8 cellular contexts compared by ENCODE assay signal in the genomic region with DNA sequence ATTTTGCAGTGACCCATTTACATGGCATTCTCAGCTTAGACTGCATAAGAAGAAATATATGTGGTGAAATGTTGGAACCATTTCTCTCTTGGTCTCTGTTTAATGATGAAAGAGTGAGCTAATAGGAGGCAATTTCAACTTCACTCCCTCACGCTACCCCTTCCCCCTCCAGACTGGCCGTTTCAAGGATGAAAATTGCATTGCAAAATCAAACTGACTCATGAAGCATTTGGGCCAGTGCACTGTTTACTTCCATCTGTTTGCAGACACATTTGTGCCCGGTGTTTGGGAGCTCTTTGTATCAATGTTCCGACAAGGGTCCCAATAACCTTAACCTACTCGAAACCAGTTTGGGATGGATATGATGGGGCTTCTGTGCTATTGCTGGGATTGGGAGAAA. TPM values are rescaled to one million over a fixed set of nuclear protein-coding genes. Genes with fewer than 3 reads are reported as not detected.
A peak's percentile ranks its signal among the peaks of the same experiment; 100 is the strongest.
DNase-seq lines count a peak whose midpoint lies in the region; ATAC-seq and TF ChIP-seq lines count a peak whose summit lies in the region.
"Not testable (repeated sequence)": the region's sequence is repeated elsewhere in the genome, so short reads cannot be mapped to it uniquely, and the experiment has no call there.
"Had no signal": no experiment of that assay in that cellular context is flagged by ENCODE, and none has a peak within 500 bp of the region (broad histone marks: within the 10 kb centered on the region; RNA-seq: fewer than 3 reads in every experiment).

No MANE protein-coding gene starts in this region.

- DNase-seq in CD14-positive monocyte (ENCODE audit: low spot score) (peak; percentile 67), HCEC 1CT (peak; percentile 67), NB4 (ENCODE audit: low read depth) (peak; percentile 90), SKM-1 treated with dmso at 0.1 percent for 144 hours (lab: John Stamatoyannopoulos, UW; ENCODE audit: unreplicated experiment) (peak; percentile 29), cardiac fibroblast (ENCODE audit: low read depth in 2 of 2) (peak; percentile 65 to 75), fibroblast of villous mesenchyme (ENCODE audit: low read depth) (peak; percentile 72)
- not testable (repeated sequence) for DNase-seq in naive thymus-derived CD4-positive, alpha-beta T cell

- not testable (repeated sequence) for H3K27me3 ChIP-seq in naive thymus-derived CD4-positive, alpha-beta T cell (ENCODE audit: control insufficient read depth in 2 of 2, insufficient read depth in 2 of 2, low read length in 2 of 2)

- not testable (repeated sequence) for H3K27me3 Mint-ChIP-seq in CD14-positive monocyte (ENCODE audit: low read depth in 3 of 3); naive thymus-derived CD4-positive, alpha-beta T cell

- H3K9me3 Mint-ChIP-seq in CD14-positive monocyte; naive thymus-derived CD4-positive, alpha-beta T cell: not testable (repeated sequence)

- H3K4me1 Mint-ChIP-seq in CD14-positive monocyte = peaks cover 36% of the 10 kb centered on the region
- peaks cover 0 to 17% (median 2%) of the 10 kb centered on the region in 7 donors for H3K4me1 Mint-ChIP-seq in naive thymus-derived CD4-positive, alpha-beta T cell

- intact Hi-C loops in CD14-positive monocyte (cut with micrococcal nuclease); naive thymus-derived CD4-positive, alpha-beta T cell (cut with micrococcal nuclease): not testable (repeated sequence)

- H3K27ac Mint-ChIP-seq in CD14-positive monocyte = peak overlapping the region in 3 of 7 donors; percentile 12 to 82 (median 69)
- H3K27ac Mint-ChIP-seq in naive thymus-derived CD4-positive, alpha-beta T cell = peak overlapping the region in 1 of 9 donors; percentile 22

- not testable (repeated sequence) for H3K9me3 ChIP-seq in naive thymus-derived CD4-positive, alpha-beta T cell (ENCODE audit: control insufficient read depth in 2 of 3, low read length in 3 of 3)

- CTCF ChIA-PET in naive thymus-derived CD4-positive, alpha-beta T cell (lab: Charles Lee) = not testable (repeated sequence)

- not testable (repeated sequence) for H3K36me3 ChIP-seq in naive thymus-derived CD4-positive, alpha-beta T cell (ENCODE audit: control insufficient read depth in 2 of 3, insufficient read depth in 3 of 3, low read length in 3 of 3)

- TF ChIP-seq POLR2A in NB4 (IDR thresholded peaks at IDR 0.05; ENCODE audit: extremely low read depth, insufficient read length) = not testable (repeated sequence)

- H3K4me3 Mint-ChIP-seq in CD14-positive monocyte = peak overlapping the region in 1 of 2 donors; percentile 39
- H3K4me3 Mint-ChIP-seq in naive thymus-derived CD4-positive, alpha-beta T cell = not testable (repeated sequence)

- ATAC-seq in naive thymus-derived CD4-positive, alpha-beta T cell = peak; percentile 67

- TF ChIP-seq CTCF in CD14-positive monocyte (IDR thresholded peaks at IDR 0.05); NB4 (IDR thresholded peaks at IDR 0.05; ENCODE audit: low read depth, low read length); cardiac fibroblast (IDR thresholded peaks at IDR 0.05; ENCODE audit: low read depth, low read length); fibroblast of villous mesenchyme (IDR thresholded peaks at IDR 0.05; ENCODE audit: insufficient read depth, low read depth, low read length): not testable (repeated sequence)

- H3K4me3 ChIP-seq in NB4 (ENCODE audit: low read depth, low read length); cardiac fibroblast (replicated peaks in 1 of 2; ENCODE audit: low read depth in 2 of 2, low read length in 2 of 2); fibroblast of villous mesenchyme (ENCODE audit: low read depth, low read length); naive thymus-derived CD4-positive, alpha-beta T cell (ENCODE audit: low read length): not testable (repeated sequence)

- H3K27ac ChIP-seq in naive thymus-derived CD4-positive, alpha-beta T cell (ENCODE audit: low read depth, low read length) = not testable (repeated sequence)

- POLR2A ChIA-PET in naive thymus-derived CD4-positive, alpha-beta T cell (lab: Charles Lee) = interaction anchor here (1.9 kb wide), 1 partner anchor 28 kb away, joined by 4 read pairs; the partner anchor contains the start of gene POLR1H

- not testable (repeated sequence) for H3K4me1 ChIP-seq in naive thymus-derived CD4-positive, alpha-beta T cell (ENCODE audit: control insufficient read depth in 2 of 2, insufficient read depth in 2 of 2, low read length in 2 of 2)

- H3K36me3 Mint-ChIP-seq in CD14-positive monocyte = not testable (repeated sequence)
- H3K36me3 Mint-ChIP-seq in naive thymus-derived CD4-positive, alpha-beta T cell = peaks cover 8 to 53% (median 18%) of the 10 kb centered on the region in 5 donors

RNA-seq across cellular contexts. Expression of gene POLR1H, which starts 27.6 kb away (rescaled TPM):
- 10 to 100 TPM; 45.0 to 62.4 TPM for polyA plus RNA-seq in CD14-positive monocyte
- total RNA-seq in fibroblast of villous mesenchyme = 20.0 and 20.3 TPM in 2 replicates
- total RNA-seq in naive thymus-derived CD4-positive, alpha-beta T cell = 10 to 100 TPM; 27.3 to 66.8 (median 45.0) TPM
- 100 to 1,000 TPM in 1 of 2 donors, 10 to 100 TPM in 1; 89.2 to 128 TPM for polyA plus RNA-seq in naive thymus-derived CD4-positive, alpha-beta T cell

RNA-seq across cellular contexts. Expression of gene PPP1R11, which starts 33.6 kb away (rescaled TPM):
- 100 to 1,000 TPM in 1 of 2 donors, 10 to 100 TPM in 1; 67.7 to 107 TPM for polyA plus RNA-seq in CD14-positive monocyte
- total RNA-seq in fibroblast of villous mesenchyme = 23.7 and 33.2 TPM in 2 replicates
- total RNA-seq in naive thymus-derived CD4-positive, alpha-beta T cell = 10 to 100 TPM; 49.4 to 67.1 (median 62.7) TPM
- polyA plus RNA-seq in naive thymus-derived CD4-positive, alpha-beta T cell = 100 to 1,000 TPM; 112 to 113 TPM

RNA-seq across cellular contexts. Expression of gene RNF39, which starts 42.1 kb away (rescaled TPM):
- not detected for polyA plus RNA-seq in CD14-positive monocyte
- total RNA-seq in fibroblast of villous mesenchyme = not detected in 2 replicates
- total RNA-seq in naive thymus-derived CD4-positive, alpha-beta T cell = not detected
- polyA plus RNA-seq in naive thymus-derived CD4-positive, alpha-beta T cell = under 1 TPM in 1 of 2 donors, not detected in 1; 0.33 TPM
- total RNA-seq: CD4-positive, alpha-beta T cell had no signal
